10 cellular contexts compared by ENCODE assay signal in the genomic region with DNA sequence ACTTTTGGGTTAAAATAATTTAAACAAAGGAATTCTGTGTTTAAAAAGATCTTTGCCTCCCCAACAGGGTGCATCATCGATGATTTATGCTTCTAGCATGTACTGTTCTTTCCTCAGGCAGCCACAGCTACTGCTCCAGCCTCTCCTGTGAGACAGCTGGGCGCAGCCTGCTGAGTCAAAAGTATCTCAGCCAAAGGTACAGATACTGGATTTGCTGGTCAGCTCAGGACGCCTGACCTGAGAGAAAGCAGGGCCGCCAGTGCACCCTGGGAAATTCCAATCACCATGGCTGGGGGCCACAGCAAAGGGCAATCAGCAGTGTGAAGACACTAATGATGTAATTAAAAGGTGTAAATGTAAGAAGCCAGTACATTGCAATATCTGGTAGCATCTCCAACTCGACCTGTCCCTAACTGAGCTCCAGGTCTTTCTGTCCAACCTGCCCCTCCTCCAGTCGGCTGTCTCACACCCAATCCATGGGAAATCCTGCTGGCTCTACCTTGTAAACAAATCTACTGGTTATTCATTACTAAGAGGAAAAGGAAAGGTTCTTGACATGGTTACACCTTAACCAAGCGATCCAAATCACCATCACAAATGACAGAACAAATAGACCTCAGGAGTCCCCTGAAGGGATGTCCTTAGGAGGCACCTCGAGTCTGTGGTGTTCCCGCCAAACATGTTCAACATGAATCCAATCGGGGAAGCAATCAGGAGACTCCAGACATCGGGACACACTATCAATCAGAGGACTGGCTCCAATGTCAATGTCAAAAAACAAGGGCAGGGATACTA. TPM values are rescaled to one million over a fixed set of nuclear protein-coding genes. Genes with fewer than 3 reads are reported as not detected.
DNase-seq lines count a peak whose midpoint lies in the region; ATAC-seq lines count a peak whose summit lies in the region.
"Had no signal": no experiment of that assay in that cellular context is flagged by ENCODE, and none has a peak within 500 bp of the region (broad histone marks: within the 10 kb centered on the region; RNA-seq: fewer than 3 reads in every experiment).

No MANE protein-coding gene starts in this region.

- DNase-seq in HCEC 1CT (peak; percentile 96), amniotic epithelial cell (ENCODE audit: low read depth) (peak; percentile 95), right cardiac atrium (peak in 1 of 3 donors; percentile 68), cerebellum (ENCODE audit: low spot score) (no peak)
- no peak for DNase-seq in activated CD4-positive, CD25-positive, alpha-beta regulatory T cell treated with anti-CD3 and anti-CD28 coated beads, Interleukin-2, amount 50 U/mL, for 72 hours
- DNase-seq: NCI-H2081 treated with DMSO at 0.1 percent for 48 hours had no signal

- intact Hi-C loops in right cardiac atrium (cut with DNase I), result loop anchor here in 1 of 4 donors (10.0 kb wide), 1 partner anchor 53 kb away; no protein-coding TSS in a partner anchor

- peak; percentile 72 for ATAC-seq in right cardiac atrium
- ATAC-seq in GM19463 (IDR thresholded peaks at IDR 0.05; ENCODE audit: unreplicated experiment), result no peak
- no peak for ATAC-seq in GM18511 (IDR thresholded peaks at IDR 0.05; ENCODE audit: unreplicated experiment)

- H3K4me3 ChIP-seq in right cardiac atrium (ENCODE audit: low read length) (no peak overlapping the region), skin epidermis (no peak overlapping the region)

- H3K27ac ChIP-seq in right cardiac atrium (ENCODE audit: low read length) (peak overlapping the region; percentile 88), skin epidermis (peak overlapping the region in 17 of 21 experiments; percentile 1 to 73 (median 52))

- H3K9me3 ChIP-seq in right cardiac atrium (ENCODE audit: control insufficient read depth, low read length), result no peaks in the 10 kb centered on the region

- WGBS in right cardiac atrium, result 42% methylated on average over 11 of the region's 11 CpGs

- no peaks in the 10 kb centered on the region for H3K27me3 ChIP-seq in right cardiac atrium (ENCODE audit: control insufficient read depth, insufficient read depth)

- peaks cover 5% of the 10 kb centered on the region for H3K4me1 ChIP-seq in right cardiac atrium (ENCODE audit: control insufficient read depth, insufficient read depth, low read length)

RNA-seq across cellular contexts. Expression of a gene that starts 7.3 kb away (rescaled TPM):
- total RNA-seq in right cardiac atrium (10 to 100 TPM; 20.7 to 27.6 (median 24.1) TPM), cerebellum (2.4 TPM)
- polyA plus RNA-seq in right cardiac atrium, result 17.5 TPM

RNA-seq across cellular contexts. Expression of a gene that starts 24.7 kb away (rescaled TPM):
- total RNA-seq in right cardiac atrium (10 to 100 TPM in 1 of 4 donors, 1 to 10 TPM in 3; 3.7 to 11.3 (median 4.7) TPM), cerebellum (0.36 TPM)
- 7.7 TPM for polyA plus RNA-seq in right cardiac atrium
- total RNA-seq: activated T-helper 2 cell treated with anti-CD3 and anti-CD28 coated beads, Interferon-gamma antibody, Interleukin-2, Interleukin-4, amounts not matched to agents 10 μg/mL and 5 μg/mL and 100 μg/mL, durations not matched to agents 14 hours and 24 hours and 36 hours had no signal

Comparison
In these comparisons a context has a peak if more than half of its experiments do, and no peak if none do; other contexts are left out.
1. DNase-seq: peak in HCEC 1CT (single experiment) and amniotic epithelial cell (single experiment); none in activated CD4-positive, CD25-positive, alpha-beta regulatory T cell treated with anti-CD3 and anti-CD28 coated beads, Interleukin-2, amount 50 U/mL, for 72 hours (single experiment) and cerebellum (single experiment).
2. ATAC-seq: peak in right cardiac atrium (2 of 2); none in GM19463 (single experiment) and GM18511 (single experiment).